In the genomic region with DNA sequence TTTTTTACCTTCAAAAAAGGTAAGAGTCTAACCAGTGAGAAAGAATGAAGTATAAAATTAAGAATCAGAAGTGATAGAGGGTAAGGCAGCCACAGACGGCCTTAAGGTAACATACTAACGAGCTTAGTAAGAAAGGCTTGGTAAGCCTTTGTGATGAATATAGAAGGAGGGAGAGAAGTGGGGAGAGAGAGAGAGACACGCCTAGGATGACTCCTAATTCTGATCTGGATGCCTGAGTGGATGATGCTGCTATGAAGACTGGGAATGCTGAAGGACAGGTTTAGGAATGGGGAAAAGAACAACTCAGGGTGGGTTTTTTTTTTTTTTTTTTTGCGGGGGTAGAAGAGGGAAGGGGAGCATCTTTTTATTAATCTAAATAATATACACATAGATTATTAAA, we compare ENCODE assay signal across 19 cellular contexts. TPM values are rescaled to one million over a fixed set of nuclear protein-coding genes. Genes with fewer than 3 reads are reported as not detected.
A peak's percentile ranks its signal among the peaks of the same experiment; 100 is the strongest.
DNase-seq lines count a peak whose midpoint lies in the region; ATAC-seq, FAIRE-seq and TF ChIP-seq lines count a peak whose summit lies in the region.
"Had no signal": no experiment of that assay in that cellular context is flagged by ENCODE, and none has a peak within 500 bp of the region (broad histone marks: within the 10 kb centered on the region; RNA-seq: fewer than 3 reads in every experiment).

No MANE protein-coding gene starts in this region.

- H4K20me1 ChIP-seq in keratinocyte (ENCODE audit: control insufficient read depth, extremely low read depth, insufficient read depth, low read length) (no peaks in the 10 kb centered on the region), smooth muscle cell (ENCODE audit: low read depth) (peaks cover 36% of the 10 kb centered on the region), hepatocyte (ENCODE audit: insufficient read depth, poor library complexity, severe bottlenecking) (peaks cover 16% of the 10 kb centered on the region)

- H3K27me3 ChIP-seq in RWPE2 (ENCODE audit: insufficient read depth, poor library complexity, severe bottlenecking) = no peaks in the 10 kb centered on the region
- H3K27me3 ChIP-seq in keratinocyte (ENCODE audit: control insufficient read depth, extremely low read depth, insufficient read depth, low read length) = no peaks in the 10 kb centered on the region
- no peaks in the 10 kb centered on the region for H3K27me3 ChIP-seq in smooth muscle cell (ENCODE audit: low read depth)
- H3K27me3 ChIP-seq in hepatocyte = no peaks in the 10 kb centered on the region
- H3K27me3 ChIP-seq: Peyer's patch had no signal

- peaks cover 44% of the 10 kb centered on the region for H3K36me3 ChIP-seq in RWPE2 (ENCODE audit: low read depth)
- H3K36me3 ChIP-seq in keratinocyte (ENCODE audit: control insufficient read depth in 2 of 2, extremely low read depth in 1 of 2, insufficient read depth in 2 of 2, low read length in 2 of 2) = peaks cover 5 to 10% of the 10 kb centered on the region in 2 experiments
- H3K36me3 ChIP-seq in smooth muscle cell (ENCODE audit: low read depth) = peaks cover 16% of the 10 kb centered on the region
- no peaks in the 10 kb centered on the region for H3K36me3 ChIP-seq in hepatocyte (replicated peaks; ENCODE audit: insufficient read depth, low read depth)

- peaks cover 19% of the 10 kb centered on the region for H3K4me1 Mint-ChIP-seq in T-helper 2 cell treated with Interferon-gamma antibody and Interleukin-4, amounts not matched to agents 5 μg/mL and 100 μg/mL, for 36 hours (ENCODE audit: low read depth)
- H3K4me1 Mint-ChIP-seq in activated T-cell treated with anti-CD3 and anti-CD28 coated beads, Interleukin-2, amount 50 U/mL, for 72 hours (ENCODE audit: low read depth) = peaks cover 30% of the 10 kb centered on the region

- H3K27ac ChIP-seq in RWPE2 (ENCODE audit: poor library complexity, severe bottlenecking) (peak overlapping the region; percentile 12), keratinocyte (ENCODE audit: control insufficient read depth, insufficient read depth, low read length) (peak overlapping the region; percentile 66), smooth muscle cell (ENCODE audit: low read depth) (peak overlapping the region; percentile 81), hepatocyte (no peak overlapping the region)
- H3K27ac ChIP-seq: Peyer's patch had no signal

- H3K4me1 ChIP-seq in RWPE2 (ENCODE audit: insufficient read depth, poor library complexity, severe bottlenecking) = peaks cover 22% of the 10 kb centered on the region
- peaks cover 32% of the 10 kb centered on the region for H3K4me1 ChIP-seq in keratinocyte (ENCODE audit: control insufficient read depth, extremely low read depth, insufficient read depth, low read length)
- H3K4me1 ChIP-seq in smooth muscle cell (ENCODE audit: low read depth) = no peaks in the 10 kb centered on the region
- H3K4me1 ChIP-seq in hepatocyte (ENCODE audit: insufficient read depth) = peaks cover 12% of the 10 kb centered on the region

- TF ChIP-seq CTCF in RWPE2 (IDR thresholded peaks at IDR 0.05; ENCODE audit: poor library complexity, severe bottlenecking) (no peak), keratinocyte (optimal IDR thresholded peaks at IDR 0.05 in 1 of 3, IDR thresholded peaks at IDR 0.05 in 1 of 3, conservative IDR thresholded peaks at IDR 0.05 in 1 of 3; ENCODE audit: extremely low read depth in 1 of 3, insufficient read depth in 2 of 3, low read length in 3 of 3) (no peak), smooth muscle cell (IDR thresholded peaks at IDR 0.05; ENCODE audit: borderline replicate concordance, insufficient read depth, poor library complexity, severe bottlenecking) (no peak), hepatocyte (IDR thresholded peaks at IDR 0.05; ENCODE audit: poor library complexity) (no peak)

- peak overlapping the region; percentile 22 for H3K27ac Mint-ChIP-seq in T-helper 2 cell treated with Interferon-gamma antibody and Interleukin-4, amounts not matched to agents 5 μg/mL and 100 μg/mL, for 36 hours
- H3K27ac Mint-ChIP-seq in activated T-cell treated with anti-CD3 and anti-CD28 coated beads, Interleukin-2, amount 50 U/mL, for 72 hours = no peak overlapping the region
- H3K27ac Mint-ChIP-seq: CD4-positive, alpha-beta T cell had no signal

- no peak overlapping the region for H3K4me3 Mint-ChIP-seq in T-helper 2 cell treated with Interferon-gamma antibody and Interleukin-4, amounts not matched to agents 5 μg/mL and 100 μg/mL, for 36 hours
- H3K4me3 Mint-ChIP-seq in activated T-cell treated with anti-CD3 and anti-CD28 coated beads, Interleukin-2, amount 50 U/mL, for 72 hours = no peak overlapping the region

- H3K9me3 ChIP-seq in RWPE2 (ENCODE audit: severe bottlenecking) = no peaks in the 10 kb centered on the region
- H3K9me3 ChIP-seq in keratinocyte (ENCODE audit: control insufficient read depth, low read depth, low read length) = no peaks in the 10 kb centered on the region
- no peaks in the 10 kb centered on the region for H3K9me3 ChIP-seq in smooth muscle cell (replicated peaks; ENCODE audit: low read depth)
- no peaks in the 10 kb centered on the region for H3K9me3 ChIP-seq in hepatocyte (ENCODE audit: low read depth)
- H3K9me3 ChIP-seq: Peyer's patch had no signal

- no peaks in the 10 kb centered on the region for H3K9me2 ChIP-seq in hepatocyte (replicated peaks; ENCODE audit: insufficient read depth)

- H3K4me3 ChIP-seq in RWPE2 (ENCODE audit: severe bottlenecking) (no peak overlapping the region), keratinocyte (ENCODE audit: control insufficient read depth in 2 of 3, extremely low read depth in 1 of 3, insufficient read depth in 2 of 3, low read depth in 1 of 3, low read length in 3 of 3) (no peak overlapping the region), smooth muscle cell (no peak overlapping the region), hepatocyte (no peak overlapping the region)
- H3K4me3 ChIP-seq: Peyer's patch had no signal

- no peak overlapping the region for H3K9ac ChIP-seq in keratinocyte (ENCODE audit: control insufficient read depth, extremely low read depth, insufficient read depth, low read length)
- peak overlapping the region; percentile 26 for H3K9ac ChIP-seq in smooth muscle cell (ENCODE audit: low read depth)

- H3K79me2 ChIP-seq in keratinocyte (ENCODE audit: control insufficient read depth, insufficient read depth, low read length) (peaks cover 31% of the 10 kb centered on the region), smooth muscle cell (ENCODE audit: low read depth) (peaks cover 28% of the 10 kb centered on the region), hepatocyte (peaks cover 40% of the 10 kb centered on the region)

- peak overlapping the region; percentile 45 for H3K4me2 ChIP-seq in keratinocyte (ENCODE audit: control insufficient read depth, extremely low read depth, insufficient read depth, low read depth, low read length)
- H3K4me2 ChIP-seq in smooth muscle cell = no peak overlapping the region
- no peak overlapping the region for H3K4me2 ChIP-seq in hepatocyte

- DNase-seq in T-helper 2 cell treated with Interferon-gamma antibody and Interleukin-4, amounts not matched to agents 5 μg/mL and 100 μg/mL, for 36 hours (ENCODE audit: low spot score) = no peak
- DNase-seq in T-helper 2 cell (no peak), RWPE2 (ENCODE audit: low spot score) (no peak), keratinocyte (ENCODE audit: low read depth, low spot score) (no peak), smooth muscle cell (lab: John Stamatoyannopoulos, UW; ENCODE audit: unreplicated experiment) (no peak), NCI-H2171 treated with DMSO at 0.1 percent for 48 hours (lab: John Stamatoyannopoulos, UW) (no peak), hepatocyte (ENCODE audit: low spot score) (no peak)
- DNase-seq in activated T-cell treated with anti-CD3 and anti-CD28 coated beads, Interleukin-2, amount 50 U/mL, for 72 hours = no peak
- DNase-seq: CD4-positive, alpha-beta T cell; DMS53; KBM-7; NCI-H1105 treated with DMSO at 0.1 percent for 48 hours; NCI-H1694 treated with DMSO at 0.1 percent for 48 hours; NCI-H226; NCI-H524; Peyer's patch; Right ventricle myocardium superior had no signal

- H3K36me3 Mint-ChIP-seq in T-helper 2 cell treated with Interferon-gamma antibody and Interleukin-4, amounts not matched to agents 5 μg/mL and 100 μg/mL, for 36 hours (ENCODE audit: low read depth) = peaks cover 29% of the 10 kb centered on the region
- peaks cover 8 to 9% of the 10 kb centered on the region in 2 donors for H3K36me3 Mint-ChIP-seq in activated T-cell treated with anti-CD3 and anti-CD28 coated beads, Interleukin-2, amount 50 U/mL, for 72 hours (ENCODE audit: insufficient read depth in 2 of 2)

- dilution Hi-C loops in keratinocyte (cut with MboI; ENCODE audit: extremely low pct_ligation_motif_present, low sequenced_read_pairs) = no loop called here

- FAIRE-seq in keratinocyte (lab: Jason Lieb, UNC) = peak; percentile 93
- FAIRE-seq: H54, HepG2 had no signal

- no peaks in the 10 kb centered on the region for H3F3A ChIP-seq in smooth muscle cell (ENCODE audit: low read depth)

- H3K9me3 Mint-ChIP-seq in T-helper 2 cell treated with Interferon-gamma antibody and Interleukin-4, amounts not matched to agents 5 μg/mL and 100 μg/mL, for 36 hours = no peaks in the 10 kb centered on the region
- no peaks in the 10 kb centered on the region for H3K9me3 Mint-ChIP-seq in activated T-cell treated with anti-CD3 and anti-CD28 coated beads, Interleukin-2, amount 50 U/mL, for 72 hours
- H3K9me3 Mint-ChIP-seq: CD4-positive, alpha-beta T cell had no signal

- whole genome bisulfite sequencing in smooth muscle cell (ENCODE audit: low lambda C conversion rate) = 71% methylated on average over 4 of the region's 4 CpGs
- 87% methylated on average over 4 of the region's 4 CpGs for WGBS in hepatocyte (ENCODE audit: low lambda C conversion rate, missing lambda C conversion rate)

- H2AFZ ChIP-seq in keratinocyte (ENCODE audit: control insufficient read depth, low read length) (peak overlapping the region; percentile 14), smooth muscle cell (ENCODE audit: low read depth) (no peak overlapping the region), hepatocyte (no peak overlapping the region)

- peaks cover under 1% of the 10 kb centered on the region for H3K27me3 Mint-ChIP-seq in T-helper 2 cell treated with Interferon-gamma antibody and Interleukin-4, amounts not matched to agents 5 μg/mL and 100 μg/mL, for 36 hours (ENCODE audit: low read depth)
- H3K27me3 Mint-ChIP-seq in activated T-cell treated with anti-CD3 and anti-CD28 coated beads, Interleukin-2, amount 50 U/mL, for 72 hours (ENCODE audit: low read depth) = no peaks in the 10 kb centered on the region
- H3K27me3 Mint-ChIP-seq: CD4-positive, alpha-beta T cell had no signal

- peaks cover 2% of the 10 kb centered on the region for H3K9me1 ChIP-seq in keratinocyte (ENCODE audit: control insufficient read depth, extremely low read depth, insufficient read depth, low read length)

- ATAC-seq in RWPE2 (ENCODE audit: low read depth) = peak; percentile 72
- no peak for ATAC-seq in activated T-cell treated with anti-CD3 and anti-CD28 coated beads, Interleukin-2, amount 50 U/mL, for 72 hours (replicated peaks in 1 of 2)
- ATAC-seq: HepG2 had no signal

RNA-seq across cellular contexts. Expression of a gene that starts 4.8 kb away (rescaled TPM):
- polyA plus RNA-seq in keratinocyte (47.3 to 68.6 TPM (median 48.5 TPM) in 3 replicates), smooth muscle cell (28.8 and 38.5 TPM in 2 replicates), hepatocyte (28.0 and 29.3 TPM in 2 replicates)
- 42.8 TPM for polyA plus RNA-seq in keratinocyte (2011; ENCODE audit: low read depth)
- 22.3 and 50.6 TPM in 2 replicates for polyA plus RNA-seq in keratinocyte (2011; cell fraction: cytosol; rRNA removed)
- polyA plus RNA-seq in keratinocyte (2011; cell fraction: nucleus; rRNA removed) = 44.9 and 65.7 TPM in 2 replicates
- polyA plus RNA-seq in keratinocyte (2012; ENCODE audit: low replicate concordance) = 25.0 and 34.6 TPM in 2 replicates
- polyA minus RNA-seq in keratinocyte = 11.1 to 60.4 TPM (median 40.3 TPM) in 3 replicates
- 35.5 TPM for polyA minus RNA-seq in keratinocyte (2011; cell fraction: cytosol; rRNA and poly(A)+ RNA removed)
- 32.0 and 44.9 TPM in 2 replicates for polyA minus RNA-seq in keratinocyte (2011; cell fraction: nucleus; rRNA and poly(A)+ RNA removed)
- total RNA-seq in smooth muscle cell (49.3 and 63.6 TPM in 2 replicates), hepatocyte (50.7 and 58.1 TPM in 2 replicates)
- 10 to 100 TPM; 20.1 to 22.2 TPM for total RNA-seq in activated T-cell treated with anti-CD3 and anti-CD28 coated beads, Interleukin-2, amount 50 U/mL, for 72 hours

RNA-seq across cellular contexts. Expression of a gene that starts 33.3 kb away (rescaled TPM):
- polyA plus RNA-seq in keratinocyte (1,349 to 1,804 TPM (median 1,403 TPM) in 3 replicates), smooth muscle cell (291 and 418 TPM in 2 replicates), hepatocyte (337 and 346 TPM in 2 replicates)
- 138 TPM for polyA plus RNA-seq in keratinocyte (2011; ENCODE audit: low read depth)
- 1,041 and 1,596 TPM in 2 replicates for polyA plus RNA-seq in keratinocyte (2011; cell fraction: cytosol; rRNA removed)
- polyA plus RNA-seq in keratinocyte (2011; cell fraction: nucleus; rRNA removed) = 1,467 and 1,504 TPM in 2 replicates
- 746 and 1,053 TPM in 2 replicates for polyA plus RNA-seq in keratinocyte (2012; ENCODE audit: low replicate concordance)
- polyA minus RNA-seq in keratinocyte = 691 to 1,393 TPM (median 1,095 TPM) in 3 replicates
- polyA minus RNA-seq in keratinocyte (2011; cell fraction: cytosol; rRNA and poly(A)+ RNA removed) = 314 TPM
- 626 and 1,149 TPM in 2 replicates for polyA minus RNA-seq in keratinocyte (2011; cell fraction: nucleus; rRNA and poly(A)+ RNA removed)
- total RNA-seq in smooth muscle cell (504 and 563 TPM in 2 replicates), hepatocyte (298 and 316 TPM in 2 replicates)
- total RNA-seq in activated T-cell treated with anti-CD3 and anti-CD28 coated beads, Interleukin-2, amount 50 U/mL, for 72 hours = 10 to 100 TPM; 10.0 to 35.5 TPM
